8 cellular contexts compared by ENCODE assay signal in genomic region chr14:104137297-104138097, GRCh38. TPM values are rescaled to one million over a fixed set of nuclear protein-coding genes. Genes with fewer than 3 reads are reported as not detected.
A peak's percentile ranks its signal among the peaks of the same experiment; 100 is the strongest.
DNase-seq lines count a peak whose midpoint lies in the region; ATAC-seq and TF ChIP-seq lines count a peak whose summit lies in the region.

No MANE protein-coding gene starts in this region.

- H3K27me3 ChIP-seq in MG63 = peaks cover 10% of the 10 kb centered on the region
- no peaks in the 10 kb centered on the region for H3K27me3 ChIP-seq in WERI-Rb-1 (ENCODE audit: insufficient read depth, low read depth, severe bottlenecking)
- peaks cover 0 to 64% of the 10 kb centered on the region in 2 donors for H3K27me3 ChIP-seq in breast epithelium

- H3K4me3 ChIP-seq in MG63 = peak overlapping the region; percentile 48
- peak overlapping the region; percentile 68 for H3K4me3 ChIP-seq in WERI-Rb-1 (ENCODE audit: low read depth, low read length)
- peak overlapping the region; percentile 40 to 83 (median 59) for H3K4me3 ChIP-seq in breast epithelium

- H3K27ac ChIP-seq in WERI-Rb-1 (peak overlapping the region; percentile 75), breast epithelium (peak overlapping the region in 1 of 2 donors; percentile 43)

- intact Hi-C loops in breast epithelium (cut with DNase I; ENCODE audit: low total_unique reads) = loop anchor here (10.0 kb wide), 1 partner anchor 427 kb away; no protein-coding TSS in a partner anchor

- H3K4me1 ChIP-seq in breast epithelium = peaks cover 10 to 15% of the 10 kb centered on the region in 2 donors

- TF ChIP-seq POLR2A in breast epithelium (IDR thresholded peaks at IDR 0.05) = no peak

- no peaks in the 10 kb centered on the region for H3K9me3 ChIP-seq in MG63
- no peaks in the 10 kb centered on the region for H3K9me3 ChIP-seq in WERI-Rb-1 (ENCODE audit: severe bottlenecking)
- H3K9me3 ChIP-seq in breast epithelium = no peaks in the 10 kb centered on the region

- DNase-seq in EH (ENCODE audit: low read depth) (peak; percentile 28), MG63 (peak; percentile 45), WERI-Rb-1 (peak; percentile 73), breast epithelium (ENCODE audit: low spot score in 2 of 2) (peak; percentile 24 to 67), inferior parietal cortex (ENCODE audit: extremely low spot score) (peak; percentile 65), ureter (ENCODE audit: low spot score) (no peak)
- peak; percentile 27 to 60 for DNase-seq in stimulated activated CD4-positive, alpha-beta T cell treated with anti-CD3 and anti-CD28 coated beads, Interleukin-15, amount 100 ng/mL, for 1 hour (ENCODE audit: low read depth in 1 of 2, low spot score in 1 of 2)

- no peak for ATAC-seq in HG03095 (IDR thresholded peaks at IDR 0.05; ENCODE audit: unreplicated experiment)

- no peaks in the 10 kb centered on the region for H3K36me3 ChIP-seq in MG63
- peaks cover 13% of the 10 kb centered on the region for H3K36me3 ChIP-seq in WERI-Rb-1
- H3K36me3 ChIP-seq in breast epithelium = no peaks in the 10 kb centered on the region

- peak; percentile 81 for TF ChIP-seq CTCF in WERI-Rb-1 (IDR thresholded peaks at IDR 0.05; ENCODE audit: low read depth, low read length)
- TF ChIP-seq CTCF in breast epithelium (IDR thresholded peaks at IDR 0.05) = peak; percentile 47 to 86 (median 77)

RNA-seq across cellular contexts. Expression of gene KIF26A, which starts 0.9 kb away (rescaled TPM):
- total RNA-seq in MG63 (2014; rRNA removed; shearing (Covaris generic); ENCODE audit: low replicate concordance) = 0.92 and 1.1 TPM in 2 replicates
- total RNA-seq in breast epithelium (1 to 10 TPM; 1.4 to 4.6 (median 2.2) TPM), ureter (6.1 TPM)

RNA-seq across cellular contexts. Expression of gene ASPG, which starts 52.0 kb away (rescaled TPM):
- total RNA-seq in MG63 (2014; rRNA removed; shearing (Covaris generic); ENCODE audit: low replicate concordance) = not detected in 2 replicates
- under 1 TPM in 2 of 3 donors, not detected in 1; 0.15 to 0.33 TPM for total RNA-seq in breast epithelium
- total RNA-seq in ureter = 6.4 TPM
